ENCODE assay signal across 34 cellular contexts in the genomic region with DNA sequence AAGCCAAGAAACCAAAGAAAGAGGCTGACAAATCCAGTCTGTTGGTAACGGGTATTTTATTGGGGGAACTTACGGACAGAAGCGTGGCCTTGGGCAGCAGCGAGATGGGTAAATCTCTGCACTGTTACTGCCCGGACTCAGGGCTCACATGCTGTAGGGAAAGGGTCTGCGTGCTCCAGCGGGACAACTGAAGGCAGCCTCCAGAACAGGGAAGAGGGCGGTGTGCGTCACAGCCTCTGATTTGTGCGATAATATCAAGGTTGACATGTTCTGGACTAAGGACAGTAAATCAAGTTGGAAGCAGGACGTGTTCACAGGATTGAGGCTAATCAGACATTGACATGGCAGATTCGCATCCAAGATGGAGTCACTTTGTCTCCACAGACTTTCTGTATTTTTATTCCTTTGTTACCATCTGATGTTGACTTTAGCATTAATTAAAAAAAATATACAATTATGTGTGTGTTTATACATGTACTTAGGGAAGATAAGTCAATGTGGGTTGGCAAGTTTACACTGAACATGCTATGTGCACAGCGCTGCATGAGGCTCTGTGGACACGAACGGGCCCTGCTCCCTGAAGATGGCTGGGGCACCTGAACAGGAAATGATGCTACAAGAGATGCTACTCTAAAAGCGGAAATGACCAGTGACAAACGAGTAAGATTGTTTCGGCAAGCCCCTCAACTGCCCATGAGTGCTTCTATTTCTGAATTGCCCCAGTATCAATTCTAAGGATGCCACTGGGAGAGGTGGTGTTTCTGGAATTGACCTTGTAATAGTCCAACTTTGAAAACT. TPM values are rescaled to one million over a fixed set of nuclear protein-coding genes. Genes with fewer than 3 reads are reported as not detected.
"Had no signal": no experiment of that assay in that cellular context is flagged by ENCODE, and none has a peak within 500 bp of the region (broad histone marks: within the 10 kb centered on the region; RNA-seq: fewer than 3 reads in every experiment).

No MANE protein-coding gene starts in this region.

- DNase-seq: activated CD4-positive, alpha-beta T cell treated with anti-CD3 and anti-CD28 coated beads, Interleukin-2, amount 10 ng/mL, durations not matched to agents 24 days and 14 days; activated CD4-positive, alpha-beta T cell treated with anti-CD3 and anti-CD28 coated beads, Interleukin-2, amount 50 U/mL, for 4 hours; activated CD8-positive, alpha-beta T cell treated with anti-CD3 and anti-CD28 coated beads for 36 hours; activated gamma-delta T cell; activated naive CD4-positive, alpha-beta T cell treated with Interleukin-2 at 50 U/mL for 16 hours; activated naive CD8-positive, alpha-beta T cell treated with anti-CD3 and anti-CD28 coated beads, Interleukin-2, amount 10 ng/mL, durations not matched to agents 7 days and 5 days; activated T-cell treated with anti-CD3 and anti-CD28 coated beads, Interleukin-2, amount 50 U/mL, for 24 hours; amygdala; colonic mucosa; Kasumi-1; MM.1S; NCI-H1092 treated with DMSO at 0.1 percent for 48 hours; NCI-H1417; NCI-H146; NCI-H187; NCI-H2029 treated with DMSO at 0.1 percent for 48 hours; NCI-H226; NCI-H524 treated with DMSO at 0.1 percent for 48 hours; NK-92 treated with Interleukin-12 subunit alpha and Interleukin-12 subunit beta, amount 100 ng/mL, for 24 hours; OCI-M1; Right ventricle myocardium superior; SJCRH30; SK-N-SH had no signal

- H3K27me3 ChIP-seq: ascending aorta, cardiac muscle cell, colonic mucosa, SJCRH30 had no signal

- H3K9me3 ChIP-seq: ascending aorta, colonic mucosa, SJCRH30, SK-N-SH had no signal

- ATAC-seq: activated CD8-positive, alpha-beta T cell treated with anti-CD3 and anti-CD28 coated beads for 36 hours had no signal

- H3K4me2 ChIP-seq: SK-N-SH had no signal

- H3K9ac ChIP-seq: SK-N-SH had no signal

- H3K4me1 Mint-ChIP-seq: activated CD4-positive, alpha-beta T cell treated with anti-CD3 and anti-CD28 coated beads, Interleukin-2, amount 10 ng/mL, durations not matched to agents 24 days and 14 days; activated naive CD4-positive, alpha-beta T cell treated with anti-CD3 and anti-CD28 coated beads, Interleukin-2, amount 50 U/mL, for 24 hours; activated naive CD8-positive, alpha-beta T cell treated with anti-CD3 and anti-CD28 coated beads, Interleukin-2, amount 10 ng/mL, durations not matched to agents 7 days and 5 days; central memory CD8-positive, alpha-beta T cell had no signal

- H3K4me3 Mint-ChIP-seq: activated CD4-positive, alpha-beta T cell treated with anti-CD3 and anti-CD28 coated beads, Interleukin-2, amount 10 ng/mL, durations not matched to agents 24 days and 14 days; activated CD8-positive, alpha-beta T cell treated with anti-CD3 and anti-CD28 coated beads for 36 hours; activated naive CD4-positive, alpha-beta T cell treated with anti-CD3 and anti-CD28 coated beads, Interleukin-2, amount 50 U/mL, for 24 hours; activated naive CD8-positive, alpha-beta T cell treated with anti-CD3 and anti-CD28 coated beads, Interleukin-2, amount 10 ng/mL, durations not matched to agents 7 days and 5 days; activated T-cell treated with anti-CD3 and anti-CD28 coated beads, Interleukin-2, amount 50 U/mL, for 24 hours; central memory CD8-positive, alpha-beta T cell; T-helper 1 cell treated with Interleukin-12 subunit alpha and Interleukin-12 subunit beta and Interleukin-4 antibody, amounts not matched to agents 30 μg/mL and 1 μg/mL, for 36 hours; T-helper 2 cell treated with Interferon-gamma antibody and Interleukin-4, amounts not matched to agents 5 μg/mL and 100 μg/mL, for 36 hours had no signal

- H3K9me2 ChIP-seq: SK-N-SH had no signal

- H3K27ac Mint-ChIP-seq: activated CD4-positive, alpha-beta T cell treated with anti-CD3 and anti-CD28 coated beads, Interleukin-2, amount 10 ng/mL, durations not matched to agents 24 days and 14 days; activated CD8-positive, alpha-beta T cell treated with anti-CD3 and anti-CD28 coated beads for 36 hours; activated naive CD4-positive, alpha-beta T cell treated with anti-CD3 and anti-CD28 coated beads, Interleukin-2, amount 50 U/mL, for 24 hours; activated naive CD8-positive, alpha-beta T cell treated with anti-CD3 and anti-CD28 coated beads, Interleukin-2, amount 10 ng/mL, durations not matched to agents 7 days and 5 days; activated T-cell treated with anti-CD3 and anti-CD28 coated beads, Interleukin-2, amount 50 U/mL, for 24 hours; activated T-helper 2 cell treated with anti-CD3 and anti-CD28 coated beads, Interferon-gamma antibody, Interleukin-2, Interleukin-4, amounts not matched to agents 10 μg/mL and 5 μg/mL and 100 μg/mL, durations not matched to agents 14 hours and 24 hours and 36 hours; T-helper 1 cell treated with Interleukin-12 subunit alpha and Interleukin-12 subunit beta and Interleukin-4 antibody, amounts not matched to agents 30 μg/mL and 1 μg/mL, for 36 hours; T-helper 2 cell treated with Interferon-gamma antibody and Interleukin-4, amounts not matched to agents 5 μg/mL and 100 μg/mL, for 36 hours had no signal

- H3K27ac ChIP-seq: ascending aorta, cardiac muscle cell, colonic mucosa, SJCRH30 had no signal

- H3K4me1 ChIP-seq: ascending aorta, colonic mucosa, SJCRH30 had no signal

- H3K4me3 ChIP-seq: ascending aorta, cardiac muscle cell, colonic mucosa, SJCRH30 had no signal

- H3K9me3 Mint-ChIP-seq: activated CD4-positive, alpha-beta T cell treated with anti-CD3 and anti-CD28 coated beads, Interleukin-2, amount 10 ng/mL, durations not matched to agents 24 days and 14 days; activated CD8-positive, alpha-beta T cell treated with anti-CD3 and anti-CD28 coated beads for 36 hours; activated naive CD8-positive, alpha-beta T cell treated with anti-CD3 and anti-CD28 coated beads, Interleukin-2, amount 10 ng/mL, durations not matched to agents 7 days and 5 days; activated T-cell treated with anti-CD3 and anti-CD28 coated beads, Interleukin-2, amount 50 U/mL, for 24 hours; activated T-helper 2 cell treated with anti-CD3 and anti-CD28 coated beads, Interferon-gamma antibody, Interleukin-2, Interleukin-4, amounts not matched to agents 10 μg/mL and 5 μg/mL and 100 μg/mL, durations not matched to agents 14 hours and 24 hours and 36 hours; central memory CD8-positive, alpha-beta T cell; T-helper 1 cell treated with Interleukin-12 subunit alpha and Interleukin-12 subunit beta and Interleukin-4 antibody, amounts not matched to agents 30 μg/mL and 1 μg/mL, for 36 hours; T-helper 2 cell treated with Interferon-gamma antibody and Interleukin-4, amounts not matched to agents 5 μg/mL and 100 μg/mL, for 36 hours had no signal

- H3K36me3 ChIP-seq: ascending aorta, cardiac muscle cell, colonic mucosa, SJCRH30 had no signal

- H3K36me3 Mint-ChIP-seq: activated naive CD4-positive, alpha-beta T cell treated with anti-CD3 and anti-CD28 coated beads, Interleukin-2, amount 50 U/mL, for 24 hours; activated naive CD8-positive, alpha-beta T cell treated with anti-CD3 and anti-CD28 coated beads, Interleukin-2, amount 10 ng/mL, durations not matched to agents 7 days and 5 days had no signal

RNA-seq across cellular contexts. Expression of a gene that starts 22.6 kb away (rescaled TPM):
- total RNA-seq: activated CD4-positive, alpha-beta T cell treated with anti-CD3 and anti-CD28 coated beads, Interleukin-2, amount 10 ng/mL, durations not matched to agents 24 days and 14 days; activated CD8-positive, alpha-beta memory T cell treated with anti-CD3 and anti-CD28 coated beads for 36 hours; activated CD8-positive, alpha-beta T cell treated with anti-CD3 and anti-CD28 coated beads for 36 hours; activated naive CD8-positive, alpha-beta T cell treated with anti-CD3 and anti-CD28 coated beads, Interleukin-2, amount 10 ng/mL, durations not matched to agents 7 days and 5 days; activated T-helper 2 cell treated with anti-CD3 and anti-CD28 coated beads, Interferon-gamma antibody, Interleukin-2, Interleukin-4, amounts not matched to agents 10 μg/mL and 5 μg/mL and 100 μg/mL, durations not matched to agents 14 hours and 24 hours and 36 hours; cardiac muscle cell; chondrocyte; colonic mucosa; NCI-H460; Right ventricle myocardium superior; SJCRH30 had no signal
- polyA plus RNA-seq: adipose tissue, cardiac muscle cell, SK-N-SH had no signal

RNA-seq across cellular contexts. Expression of a gene that starts 22.7 kb away (rescaled TPM):
- total RNA-seq: activated CD4-positive, alpha-beta T cell treated with anti-CD3 and anti-CD28 coated beads, Interleukin-2, amount 10 ng/mL, durations not matched to agents 24 days and 14 days; activated CD8-positive, alpha-beta memory T cell treated with anti-CD3 and anti-CD28 coated beads for 36 hours; activated CD8-positive, alpha-beta T cell treated with anti-CD3 and anti-CD28 coated beads for 36 hours; activated naive CD8-positive, alpha-beta T cell treated with anti-CD3 and anti-CD28 coated beads, Interleukin-2, amount 10 ng/mL, durations not matched to agents 7 days and 5 days; activated T-helper 2 cell treated with anti-CD3 and anti-CD28 coated beads, Interferon-gamma antibody, Interleukin-2, Interleukin-4, amounts not matched to agents 10 μg/mL and 5 μg/mL and 100 μg/mL, durations not matched to agents 14 hours and 24 hours and 36 hours; ascending aorta; cardiac muscle cell; chondrocyte; colonic mucosa; NCI-H460; Right ventricle myocardium superior; SJCRH30 had no signal
- polyA plus RNA-seq: cardiac muscle cell, SK-N-SH had no signal
